ENCODE assay signal across 1 cellular context in the genomic region with DNA sequence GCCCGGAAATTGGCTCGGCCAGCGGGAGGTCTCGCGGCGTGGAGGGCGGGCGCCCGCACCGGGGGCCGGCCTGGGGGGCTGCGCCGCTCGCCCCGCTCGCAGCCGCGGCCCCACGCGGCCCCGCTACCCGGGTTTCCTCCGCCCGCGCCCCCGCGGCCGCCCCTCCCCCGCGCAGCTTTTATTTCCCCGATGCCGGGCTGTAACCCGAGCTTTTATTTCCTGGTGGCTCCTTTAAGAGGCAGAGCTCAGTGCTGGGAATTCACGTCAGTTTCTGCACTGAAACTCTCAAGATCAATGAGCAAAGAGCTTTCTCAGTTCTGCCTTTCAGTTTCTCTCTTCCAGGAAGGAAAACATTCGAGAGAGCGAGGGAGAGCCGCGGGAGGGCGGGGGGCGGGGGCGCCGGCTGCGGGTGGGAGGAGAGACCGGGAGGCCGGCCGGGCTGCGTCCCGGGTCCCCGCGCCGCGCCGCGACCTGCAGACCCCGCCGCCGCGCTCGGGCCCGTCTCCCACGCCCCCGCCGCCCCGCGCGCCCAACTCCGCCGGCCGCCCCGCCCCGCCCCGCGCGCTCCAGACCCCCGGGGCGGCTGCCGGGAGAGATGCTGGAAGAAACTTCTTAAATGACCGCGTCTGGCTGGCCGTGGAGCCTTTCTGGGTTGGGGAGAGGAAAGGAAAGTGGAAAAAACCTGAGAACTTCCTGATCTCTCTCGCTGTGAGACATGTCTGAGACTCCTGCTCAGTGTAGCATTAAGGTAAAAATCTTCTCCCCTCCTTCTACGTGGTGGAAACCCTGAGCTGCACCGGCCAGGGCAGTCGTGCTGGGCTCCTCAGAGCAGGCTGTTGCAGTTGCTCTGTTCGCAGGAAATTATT.
TF ChIP-seq lines count a peak whose summit lies in the region.

Gene ETV6 (plus strand): TSS at position 262 of the 866 bp plus-strand sequence. CDS start 454 bp downstream, at position 716.

TF ChIP-seq in GM12878, 131 proteins besides CTCF, POLR2A, EP300 and RAD21 (continued from another document):
- TF ChIP-seq, protein P1, sequence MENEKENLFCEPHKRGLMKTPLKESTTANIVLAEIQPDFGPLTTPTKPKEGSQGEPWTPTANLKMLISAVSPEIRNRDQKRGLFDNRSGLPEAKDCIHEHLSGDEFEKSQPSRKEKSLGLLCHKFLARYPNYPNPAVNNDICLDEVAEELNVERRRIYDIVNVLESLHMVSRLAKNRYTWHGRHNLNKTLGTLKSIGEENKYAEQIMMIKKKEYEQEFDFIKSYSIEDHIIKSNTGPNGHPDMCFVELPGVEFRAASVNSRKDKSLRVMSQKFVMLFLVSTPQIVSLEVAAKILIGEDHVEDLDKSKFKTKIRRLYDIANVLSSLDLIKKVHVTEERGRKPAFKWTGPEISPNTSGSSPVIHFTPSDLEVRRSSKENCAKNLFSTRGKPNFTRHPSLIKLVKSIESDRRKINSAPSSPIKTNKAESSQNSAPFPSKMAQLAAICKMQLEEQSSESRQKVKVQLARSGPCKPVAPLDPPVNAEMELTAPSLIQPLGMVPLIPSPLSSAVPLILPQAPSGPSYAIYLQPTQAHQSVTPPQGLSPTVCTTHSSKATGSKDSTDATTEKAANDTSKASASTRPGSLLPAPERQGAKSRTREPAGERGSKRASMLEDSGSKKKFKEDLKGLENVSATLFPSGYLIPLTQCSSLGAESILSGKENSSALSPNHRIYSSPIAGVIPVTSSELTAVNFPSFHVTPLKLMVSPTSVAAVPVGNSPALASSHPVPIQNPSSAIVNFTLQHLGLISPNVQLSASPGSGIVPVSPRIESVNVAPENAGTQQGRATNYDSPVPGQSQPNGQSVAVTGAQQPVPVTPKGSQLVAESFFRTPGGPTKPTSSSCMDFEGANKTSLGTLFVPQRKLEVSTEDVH (IDR thresholded peaks at IDR 0.05; ENCODE audit: low read depth, partially characterized antibody), result no peak
- TF ChIP-seq TCF7 (IDR thresholded peaks at IDR 0.05; ENCODE audit: borderline replicate concordance) (no peak), BHLHE40 (IDR thresholded peaks at IDR 0.05; ENCODE audit: borderline replicate concordance in 1 of 2, low read depth in 2 of 2, low read length in 1 of 2) (no peak; a peak in 1 of 4 replicates), CUX1 (IDR thresholded peaks at IDR 0.05; ENCODE audit: insufficient replicate concordance, low read depth, low read length) (no peak), TCF3 (IDR thresholded peaks at IDR 0.05; ENCODE audit: borderline replicate concordance, insufficient read depth, low read depth, low read length) (0 out of 2 replicates have a peak, but pooled peaks have one; percentile 35), NBN (IDR thresholded peaks at IDR 0.05) (no peak), MTA2 (IDR thresholded peaks at IDR 0.05; ENCODE audit: low read depth) (no peak), IKZF2 (IDR thresholded peaks at IDR 0.05) (0 out of 4 replicates have a peak, but pooled peaks of 1 of the 2 experiments have one; percentile 20), NRF1 (conservative IDR thresholded peaks at IDR 0.05; ENCODE audit: low read depth, low read length) (no peak), SMARCA5 (IDR thresholded peaks at IDR 0.05) (peak; percentile 41; the same call in 1 of the 2 replicates), SREBF1 (IDR thresholded peaks at IDR 0.05; ENCODE audit: low read length) (no peak), USF2 (IDR thresholded peaks at IDR 0.05; ENCODE audit: borderline replicate concordance, low read depth, low read length) (no peak), YY1 (IDR thresholded peaks at IDR 0.05; ENCODE audit: low read depth, low read length) (0 out of 2 replicates have a peak, but pooled peaks have one; percentile 22), YBX1 (IDR thresholded peaks at IDR 0.05) (no peak), ZNF274 (IDR thresholded peaks at IDR 0.05; ENCODE audit: insufficient read depth, insufficient read length) (no peak), NR2F1 (conservative IDR thresholded peaks at IDR 0.05) (peak; percentile 14; the same call in 1 of the 2 replicates)
- TF ChIP-seq, protein P2, sequence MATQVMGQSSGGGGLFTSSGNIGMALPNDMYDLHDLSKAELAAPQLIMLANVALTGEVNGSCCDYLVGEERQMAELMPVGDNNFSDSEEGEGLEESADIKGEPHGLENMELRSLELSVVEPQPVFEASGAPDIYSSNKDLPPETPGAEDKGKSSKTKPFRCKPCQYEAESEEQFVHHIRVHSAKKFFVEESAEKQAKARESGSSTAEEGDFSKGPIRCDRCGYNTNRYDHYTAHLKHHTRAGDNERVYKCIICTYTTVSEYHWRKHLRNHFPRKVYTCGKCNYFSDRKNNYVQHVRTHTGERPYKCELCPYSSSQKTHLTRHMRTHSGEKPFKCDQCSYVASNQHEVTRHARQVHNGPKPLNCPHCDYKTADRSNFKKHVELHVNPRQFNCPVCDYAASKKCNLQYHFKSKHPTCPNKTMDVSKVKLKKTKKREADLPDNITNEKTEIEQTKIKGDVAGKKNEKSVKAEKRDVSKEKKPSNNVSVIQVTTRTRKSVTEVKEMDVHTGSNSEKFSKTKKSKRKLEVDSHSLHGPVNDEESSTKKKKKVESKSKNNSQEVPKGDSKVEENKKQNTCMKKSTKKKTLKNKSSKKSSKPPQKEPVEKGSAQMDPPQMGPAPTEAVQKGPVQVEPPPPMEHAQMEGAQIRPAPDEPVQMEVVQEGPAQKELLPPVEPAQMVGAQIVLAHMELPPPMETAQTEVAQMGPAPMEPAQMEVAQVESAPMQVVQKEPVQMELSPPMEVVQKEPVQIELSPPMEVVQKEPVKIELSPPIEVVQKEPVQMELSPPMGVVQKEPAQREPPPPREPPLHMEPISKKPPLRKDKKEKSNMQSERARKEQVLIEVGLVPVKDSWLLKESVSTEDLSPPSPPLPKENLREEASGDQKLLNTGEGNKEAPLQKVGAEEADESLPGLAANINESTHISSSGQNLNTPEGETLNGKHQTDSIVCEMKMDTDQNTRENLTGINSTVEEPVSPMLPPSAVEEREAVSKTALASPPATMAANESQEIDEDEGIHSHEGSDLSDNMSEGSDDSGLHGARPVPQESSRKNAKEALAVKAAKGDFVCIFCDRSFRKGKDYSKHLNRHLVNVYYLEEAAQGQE (IDR thresholded peaks at IDR 0.05; ENCODE audit: low read depth, low read length), result no peak
- TF ChIP-seq, protein P3, sequence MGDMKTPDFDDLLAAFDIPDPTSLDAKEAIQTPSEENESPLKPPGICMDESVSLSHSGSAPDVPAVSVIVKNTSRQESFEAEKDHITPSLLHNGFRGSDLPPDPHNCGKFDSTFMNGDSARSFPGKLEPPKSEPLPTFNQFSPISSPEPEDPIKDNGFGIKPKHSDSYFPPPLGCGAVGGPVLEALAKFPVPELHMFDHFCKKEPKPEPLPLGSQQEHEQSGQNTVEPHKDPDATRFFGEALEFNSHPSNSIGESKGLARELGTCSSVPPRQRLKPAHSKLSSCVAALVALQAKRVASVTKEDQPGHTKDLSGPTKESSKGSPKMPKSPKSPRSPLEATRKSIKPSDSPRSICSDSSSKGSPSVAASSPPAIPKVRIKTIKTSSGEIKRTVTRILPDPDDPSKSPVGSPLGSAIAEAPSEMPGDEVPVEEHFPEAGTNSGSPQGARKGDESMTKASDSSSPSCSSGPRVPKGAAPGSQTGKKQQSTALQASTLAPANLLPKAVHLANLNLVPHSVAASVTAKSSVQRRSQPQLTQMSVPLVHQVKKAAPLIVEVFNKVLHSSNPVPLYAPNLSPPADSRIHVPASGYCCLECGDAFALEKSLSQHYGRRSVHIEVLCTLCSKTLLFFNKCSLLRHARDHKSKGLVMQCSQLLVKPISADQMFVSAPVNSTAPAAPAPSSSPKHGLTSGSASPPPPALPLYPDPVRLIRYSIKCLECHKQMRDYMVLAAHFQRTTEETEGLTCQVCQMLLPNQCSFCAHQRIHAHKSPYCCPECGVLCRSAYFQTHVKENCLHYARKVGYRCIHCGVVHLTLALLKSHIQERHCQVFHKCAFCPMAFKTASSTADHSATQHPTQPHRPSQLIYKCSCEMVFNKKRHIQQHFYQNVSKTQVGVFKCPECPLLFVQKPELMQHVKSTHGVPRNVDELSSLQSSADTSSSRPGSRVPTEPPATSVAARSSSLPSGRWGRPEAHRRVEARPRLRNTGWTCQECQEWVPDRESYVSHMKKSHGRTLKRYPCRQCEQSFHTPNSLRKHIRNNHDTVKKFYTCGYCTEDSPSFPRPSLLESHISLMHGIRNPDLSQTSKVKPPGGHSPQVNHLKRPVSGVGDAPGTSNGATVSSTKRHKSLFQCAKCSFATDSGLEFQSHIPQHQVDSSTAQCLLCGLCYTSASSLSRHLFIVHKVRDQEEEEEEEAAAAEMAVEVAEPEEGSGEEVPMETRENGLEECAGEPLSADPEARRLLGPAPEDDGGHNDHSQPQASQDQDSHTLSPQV (IDR thresholded peaks at IDR 0.05), result no peak
- TF ChIP-seq, protein P4, sequence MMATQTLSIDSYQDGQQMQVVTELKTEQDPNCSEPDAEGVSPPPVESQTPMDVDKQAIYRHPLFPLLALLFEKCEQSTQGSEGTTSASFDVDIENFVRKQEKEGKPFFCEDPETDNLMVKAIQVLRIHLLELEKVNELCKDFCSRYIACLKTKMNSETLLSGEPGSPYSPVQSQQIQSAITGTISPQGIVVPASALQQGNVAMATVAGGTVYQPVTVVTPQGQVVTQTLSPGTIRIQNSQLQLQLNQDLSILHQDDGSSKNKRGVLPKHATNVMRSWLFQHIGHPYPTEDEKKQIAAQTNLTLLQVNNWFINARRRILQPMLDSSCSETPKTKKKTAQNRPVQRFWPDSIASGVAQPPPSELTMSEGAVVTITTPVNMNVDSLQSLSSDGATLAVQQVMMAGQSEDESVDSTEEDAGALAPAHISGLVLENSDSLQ (IDR thresholded peaks at IDR 0.05), result no peak
- TF ChIP-seq, protein P5, sequence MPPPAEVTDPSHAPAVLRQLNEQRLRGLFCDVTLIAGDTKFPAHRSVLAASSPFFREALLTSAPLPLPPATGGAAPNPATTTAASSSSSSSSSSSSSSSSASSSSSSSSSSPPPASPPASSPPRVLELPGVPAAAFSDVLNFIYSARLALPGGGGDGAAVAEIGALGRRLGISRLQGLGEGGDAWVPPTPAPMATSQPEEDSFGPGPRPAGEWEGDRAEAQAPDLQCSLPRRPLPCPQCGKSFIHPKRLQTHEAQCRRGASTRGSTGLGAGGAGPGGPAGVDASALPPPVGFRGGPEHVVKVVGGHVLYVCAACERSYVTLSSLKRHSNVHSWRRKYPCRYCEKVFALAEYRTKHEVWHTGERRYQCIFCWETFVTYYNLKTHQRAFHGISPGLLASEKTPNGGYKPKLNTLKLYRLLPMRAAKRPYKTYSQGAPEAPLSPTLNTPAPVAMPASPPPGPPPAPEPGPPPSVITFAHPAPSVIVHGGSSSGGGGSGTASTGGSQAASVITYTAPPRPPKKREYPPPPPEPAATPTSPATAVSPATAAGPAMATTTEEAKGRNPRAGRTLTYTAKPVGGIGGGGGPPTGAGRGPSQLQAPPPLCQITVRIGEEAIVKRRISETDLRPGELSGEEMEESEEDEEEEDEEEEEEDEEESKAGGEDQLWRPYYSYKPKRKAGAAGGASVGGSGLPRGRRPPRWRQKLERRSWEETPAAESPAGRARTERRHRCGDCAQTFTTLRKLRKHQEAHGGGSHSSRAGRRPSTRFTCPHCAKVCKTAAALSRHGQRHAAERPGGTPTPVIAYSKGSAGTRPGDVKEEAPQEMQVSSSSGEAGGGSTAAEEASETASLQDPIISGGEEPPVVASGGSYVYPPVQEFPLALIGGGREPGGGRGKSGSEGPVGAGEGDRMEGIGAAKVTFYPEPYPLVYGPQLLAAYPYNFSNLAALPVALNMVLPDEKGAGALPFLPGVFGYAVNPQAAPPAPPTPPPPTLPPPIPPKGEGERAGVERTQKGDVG (CRISPR knock-in tag; IDR thresholded peaks at IDR 0.05), result no peak
- TF ChIP-seq, protein P6, sequence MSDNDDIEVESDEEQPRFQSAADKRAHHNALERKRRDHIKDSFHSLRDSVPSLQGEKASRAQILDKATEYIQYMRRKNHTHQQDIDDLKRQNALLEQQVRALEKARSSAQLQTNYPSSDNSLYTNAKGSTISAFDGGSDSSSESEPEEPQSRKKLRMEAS (IDR thresholded peaks at IDR 0.05; ENCODE audit: low read depth, low read length), result no peak
